Comparison of ENCODE assay signal across 32 cellular contexts in the genomic region with DNA sequence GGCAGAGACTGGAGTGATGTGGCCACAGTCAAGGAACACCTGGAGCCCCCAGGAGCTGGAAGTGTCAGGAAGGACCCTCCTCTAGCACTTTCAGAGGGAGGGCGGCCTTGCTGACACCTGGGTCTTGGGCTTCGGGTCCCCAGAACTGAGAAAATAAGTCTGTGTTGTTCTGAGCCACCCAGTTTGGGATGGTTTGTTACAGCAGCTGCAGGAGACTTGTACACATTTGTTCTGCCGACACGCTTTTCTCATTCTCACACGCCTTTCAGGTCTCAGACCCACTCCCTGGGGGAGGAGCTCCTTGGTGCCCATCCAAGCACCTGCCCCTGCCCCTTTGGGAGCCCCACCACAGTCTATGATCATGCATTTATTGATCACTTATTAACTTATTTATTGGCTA. TPM values are rescaled to one million over a fixed set of nuclear protein-coding genes. Genes with fewer than 3 reads are reported as not detected.
"Had no signal": no experiment of that assay in that cellular context is flagged by ENCODE, and none has a peak within 500 bp of the region (broad histone marks: within the 10 kb centered on the region; RNA-seq: fewer than 3 reads in every experiment).

No MANE protein-coding gene starts in this region.

- H3K27me3 ChIP-seq: adrenal gland, ascending aorta, breast epithelium, cardiac muscle cell had no signal

- H3K4me1 ChIP-seq: adrenal gland, ascending aorta had no signal

- H3K9me3 ChIP-seq: adrenal gland, ascending aorta, breast epithelium had no signal

- H3K36me3 ChIP-seq: adrenal gland, breast epithelium, cardiac muscle cell had no signal

- ATAC-seq: activated CD4-positive, alpha-beta T cell treated with anti-CD3 and anti-CD28 coated beads for 36 hours; activated CD8-positive, alpha-beta memory T cell treated with anti-CD3 and anti-CD28 coated beads, Interleukin-2, amount 10 ng/mL, durations not matched to agents 7 days and 5 days; activated CD8-positive, alpha-beta T cell treated with anti-CD3 and anti-CD28 coated beads, Interleukin-2, amount 10 ng/mL, durations not matched to agents 7 days and 5 days; activated naive CD8-positive, alpha-beta T cell treated with anti-CD3 and anti-CD28 coated beads, Interleukin-2, amount 50 U/mL, for 24 hours; esophagus mucosa; T-helper 17 cell had no signal

- DNase-seq: activated CD4-positive, alpha-beta memory T cell treated with anti-CD3 and anti-CD28 coated beads for 36 hours; activated CD4-positive, alpha-beta T cell treated with anti-CD3 and anti-CD28 coated beads for 36 hours; activated CD4-positive, alpha-beta T cell treated with anti-CD3 and anti-CD28 coated beads, Interleukin-2, amount 10 ng/mL, durations not matched to agents 24 days and 14 days; activated CD4-positive, CD25-positive, alpha-beta regulatory T cell; activated CD4-positive, CD25-positive, alpha-beta regulatory T cell treated with anti-CD3 and anti-CD28 coated beads, Interleukin-2, amount 50 U/mL, for 72 hours; activated CD8-positive, alpha-beta memory T cell treated with anti-CD3 and anti-CD28 coated beads, Interleukin-2, amount 10 ng/mL, durations not matched to agents 7 days and 5 days; activated CD8-positive, alpha-beta memory T cell treated with anti-CD3 and anti-CD28 coated beads, Interleukin-2, amount 50 U/mL, for 4 hours; activated CD8-positive, alpha-beta T cell treated with anti-CD3 and anti-CD28 coated beads, Interleukin-2, amount 10 ng/mL, durations not matched to agents 7 days and 5 days; activated effector memory CD4-positive, alpha-beta T cell treated with anti-CD3 and anti-CD28 coated beads, Interleukin-2, amount 50 U/mL, for 16 hours; activated naive CD4-positive, alpha-beta T cell treated with anti-CD3 and anti-CD28 coated beads for 36 hours; activated naive CD8-positive, alpha-beta T cell treated with anti-CD3 and anti-CD28 coated beads for 36 hours; activated naive CD8-positive, alpha-beta T cell treated with anti-CD3 and anti-CD28 coated beads, Interleukin-2, amount 50 U/mL, for 24 hours; activated T-cell treated with anti-CD3 and anti-CD28 coated beads, Interleukin-2, amount 50 U/mL, for 1 hour; activated T-cell treated with anti-CD3 and anti-CD28 coated beads, Interleukin-2, amount 50 U/mL, for 48 hours; adrenal gland; amygdala; central memory CD4-positive, alpha-beta T cell; cerebellar nuclear complex; dorsolateral prefrontal cortex; effector memory CD4-positive, alpha-beta T cell; endodermal cell; foreskin fibroblast; T-helper 1 cell; T-helper 17 cell; T1000 had no signal

- FAIRE-seq: frontal cortex had no signal

- H3K4me3 ChIP-seq: adrenal gland, ascending aorta, breast epithelium, cardiac muscle cell, coronary artery, dorsolateral prefrontal cortex had no signal

- H3K27ac ChIP-seq: adrenal gland, ascending aorta, breast epithelium, cardiac muscle cell, coronary artery, dorsolateral prefrontal cortex had no signal

RNA-seq across cellular contexts. Expression of gene SMIM38, which starts 47.2 kb away (rescaled TPM):
- total RNA-seq: epithelial cell of proximal tubule had no signal
